Comparison of ENCODE assay signal across 13 cellular contexts in genomic region chr6:150687508-150687907, GRCh38.
DNase-seq lines count a peak whose midpoint lies in the region; ATAC-seq, FAIRE-seq and TF ChIP-seq lines count a peak whose summit lies in the region.
"Had no signal": no experiment of that assay in that cellular context is flagged by ENCODE, and none has a peak within 500 bp of the region (broad histone marks: within the 10 kb centered on the region; RNA-seq: fewer than 3 reads in every experiment).

No MANE protein-coding gene starts in this region.

- H3K4me1 ChIP-seq in DOHH2 (ENCODE audit: control insufficient read depth, low read length) (peaks cover 100% of the 10 kb centered on the region), liver (ENCODE audit: control insufficient read depth in 4 of 4, insufficient read depth in 4 of 4, low read length in 3 of 4) (peaks cover 0 to 4% (median 0%) of the 10 kb centered on the region in 4 donors), small intestine (ENCODE audit: control insufficient read depth in 2 of 2, insufficient read depth in 1 of 2, low read depth in 1 of 2, low read length in 1 of 2) (peaks cover 0 to 6% of the 10 kb centered on the region in 2 donors)

- TF ChIP-seq CTCF in DOHH2 (IDR thresholded peaks at IDR 0.05; ENCODE audit: low read depth, low read length, poor library complexity, severe bottlenecking) (no peak), endothelial cell (IDR thresholded peaks at IDR 0.05; ENCODE audit: unreplicated experiment) (no peak), liver (IDR thresholded peaks at IDR 0.05; ENCODE audit: low read depth, low read length, missing input control) (no peak)

- no peaks in the 10 kb centered on the region for H3K9me2 ChIP-seq in DOHH2 (replicated peaks; ENCODE audit: control insufficient read depth, low read length)

- H3F3A ChIP-seq in DOHH2 (ENCODE audit: control insufficient read depth, insufficient read depth) = peaks cover 38% of the 10 kb centered on the region

- H3K27ac Mint-ChIP-seq in endothelial cell (ENCODE audit: unreplicated experiment) (no peak overlapping the region), T-cell (no peak overlapping the region)
- H3K27ac Mint-ChIP-seq: activated naive CD8-positive, alpha-beta T cell treated with anti-CD3 and anti-CD28 coated beads, Interleukin-2, amount 10 ng/mL, durations not matched to agents 7 days and 5 days had no signal

- peak overlapping the region; percentile 90 for H3K4me2 ChIP-seq in DOHH2 (ENCODE audit: low read length)

- H3K27ac ChIP-seq in DOHH2 (ENCODE audit: low read depth, low read length) = peak overlapping the region; percentile 95
- H3K27ac ChIP-seq in liver (ENCODE audit: low read depth in 1 of 2, low read length in 2 of 2) = no peak overlapping the region
- peak overlapping the region in 1 of 2 donors; percentile 42 for H3K27ac ChIP-seq in small intestine (ENCODE audit: low read depth in 1 of 2, low read length in 1 of 2)

- H3K9ac ChIP-seq in liver (ENCODE audit: low read depth in 1 of 2, low read length in 2 of 2) = no peak overlapping the region

- POLR2A ChIA-PET in T-cell (lab: Charles Lee) = no interaction called here

- 60% methylated on average over 6 of the region's 6 CpGs for WGBS in liver
- WGBS in small intestine, 3 donors = 18 to 30% (median 25%) methylated on average over 6 of the region's 6 CpGs

- DNase-seq in endothelial cell (ENCODE audit: low spot score) (no peak), small intestine (peak; percentile 86), NCI-H2029 (lab: John Stamatoyannopoulos, UW) (no peak), H7 (no peak), T-cell (no peak)
- DNase-seq: activated naive CD8-positive, alpha-beta T cell treated with anti-CD3 and anti-CD28 coated beads, Interleukin-2, amount 10 ng/mL, durations not matched to agents 7 days and 5 days; NCI-H748 treated with DMSO at 0.1 percent for 48 hours; stimulated activated naive CD8-positive, alpha-beta T cell treated with anti-CD3 and anti-CD28 coated beads, Interleukin-15, Interleukin-2, amounts not matched to agents 100 U/mL and 50 U/mL, for 24 hours had no signal

- H3K4me1 Mint-ChIP-seq in endothelial cell (ENCODE audit: unreplicated experiment) (peaks cover 57% of the 10 kb centered on the region), T-cell (peaks cover 0 to 13% (median 0%) of the 10 kb centered on the region in 3 donors)

- CTCF ChIA-PET in T-cell (lab: Charles Lee) = interaction anchor here (0.5 to 0.7 kb wide), 2 partner anchors 11 to 800 kb away, joined by 3 read pairs; no protein-coding TSS in a partner anchor

- FAIRE-seq in small intestine (lab: Jason Lieb, UNC) = no peak

- no peak for TF ChIP-seq RAD21 in liver (IDR thresholded peaks at IDR 0.05)

- no peaks in the 10 kb centered on the region for H4K20me1 ChIP-seq in DOHH2 (ENCODE audit: control insufficient read depth, insufficient read depth, low read depth, low read length)

- H3K27me3 ChIP-seq in DOHH2 (ENCODE audit: control insufficient read depth, low read length) = no peaks in the 10 kb centered on the region
- no peaks in the 10 kb centered on the region for H3K27me3 ChIP-seq in liver (ENCODE audit: control insufficient read depth in 4 of 4, insufficient read depth in 4 of 4, low read length in 3 of 4)
- H3K27me3 ChIP-seq in small intestine (ENCODE audit: control insufficient read depth in 2 of 2, insufficient read depth in 2 of 2, low read length in 2 of 2) = no peaks in the 10 kb centered on the region
- H3K27me3 ChIP-seq in H7 (ENCODE audit: control insufficient read depth, insufficient read depth, low read length) = no peaks in the 10 kb centered on the region
- H3K27me3 ChIP-seq: Peyer's patch had no signal

- H3K27me3 Mint-ChIP-seq in endothelial cell (ENCODE audit: unreplicated experiment) = peaks cover 8% of the 10 kb centered on the region
- peaks cover 0 to 1% of the 10 kb centered on the region in 2 donors for H3K27me3 Mint-ChIP-seq in T-cell

- H3K79me2 ChIP-seq in DOHH2 (ENCODE audit: control insufficient read depth, low read length) = peaks cover 89% of the 10 kb centered on the region

- ATAC-seq in GM21737 (IDR thresholded peaks at IDR 0.05; ENCODE audit: unreplicated experiment) (no peak), T-cell (replicated peaks in 1 of 4) (no peak)
- ATAC-seq: activated CD4-positive, CD25-positive, alpha-beta regulatory T cell treated with anti-CD3 and anti-CD28 coated beads, Interleukin-2, amount 50 U/mL, for 24 hours; stimulated activated naive CD8-positive, alpha-beta T cell treated with anti-CD3 and anti-CD28 coated beads, Interleukin-15, Interleukin-2, amounts not matched to agents 100 U/mL and 50 U/mL, for 24 hours had no signal

- H3K36me3 ChIP-seq in DOHH2 (ENCODE audit: control insufficient read depth, low read length) = peaks cover 47% of the 10 kb centered on the region
- H3K36me3 ChIP-seq in liver (ENCODE audit: control insufficient read depth in 4 of 4, insufficient read depth in 3 of 4, low read depth in 1 of 4, low read length in 3 of 4) = no peaks in the 10 kb centered on the region
- H3K36me3 ChIP-seq in small intestine (ENCODE audit: control insufficient read depth in 2 of 2, insufficient read depth in 2 of 2, low read length in 2 of 2) = no peaks in the 10 kb centered on the region
- no peaks in the 10 kb centered on the region for H3K36me3 ChIP-seq in H7 (replicated peaks; ENCODE audit: control insufficient read depth, insufficient read depth, low read length)
- H3K36me3 ChIP-seq: Peyer's patch had no signal

- H3K4me3 ChIP-seq in DOHH2 (ENCODE audit: low read length) = peak overlapping the region; percentile 70
- no peak overlapping the region for H3K4me3 ChIP-seq in liver (ENCODE audit: low read depth in 1 of 3, low read length in 3 of 3)
- H3K4me3 ChIP-seq in small intestine (ENCODE audit: low read depth in 1 of 2, low read length in 2 of 2) = no peak overlapping the region
- H3K4me3 ChIP-seq in H7 (ENCODE audit: insufficient read depth, low read depth, low read length) = no peak overlapping the region
- H3K4me3 ChIP-seq: Peyer's patch had no signal

- H3K9me3 ChIP-seq in DOHH2 (ENCODE audit: control insufficient read depth, insufficient read depth, low read length) (no peaks in the 10 kb centered on the region), liver (ENCODE audit: control insufficient read depth in 4 of 4, low read length in 3 of 4) (no peaks in the 10 kb centered on the region), small intestine (ENCODE audit: control insufficient read depth, low read depth) (no peaks in the 10 kb centered on the region)
- H3K9me3 ChIP-seq: Peyer's patch had no signal

- H3K4me3 Mint-ChIP-seq in endothelial cell (ENCODE audit: unreplicated experiment) (peak overlapping the region; percentile 27), T-cell (no peak overlapping the region)
- H3K4me3 Mint-ChIP-seq: activated naive CD8-positive, alpha-beta T cell treated with anti-CD3 and anti-CD28 coated beads, Interleukin-2, amount 10 ng/mL, durations not matched to agents 7 days and 5 days had no signal

- H3K9me3 Mint-ChIP-seq in endothelial cell (ENCODE audit: unreplicated experiment) (no peaks in the 10 kb centered on the region), T-cell (no peaks in the 10 kb centered on the region)
- H3K9me3 Mint-ChIP-seq: activated naive CD8-positive, alpha-beta T cell treated with anti-CD3 and anti-CD28 coated beads, Interleukin-2, amount 10 ng/mL, durations not matched to agents 7 days and 5 days had no signal

- H3K36me3 Mint-ChIP-seq in endothelial cell (ENCODE audit: low read depth, unreplicated experiment) (peaks cover 24% of the 10 kb centered on the region), T-cell (no peaks in the 10 kb centered on the region)
- H3K36me3 Mint-ChIP-seq: activated naive CD8-positive, alpha-beta T cell treated with anti-CD3 and anti-CD28 coated beads, Interleukin-2, amount 10 ng/mL, durations not matched to agents 7 days and 5 days had no signal

TF ChIP-seq in liver, 16 proteins besides CTCF, POLR2A, EP300 and RAD21:
- TF ChIP-seq EGR1 (IDR thresholded peaks at IDR 0.05; ENCODE audit: low read depth in 2 of 2) = no peak
- no peak for TF ChIP-seq JUND (IDR thresholded peaks at IDR 0.05)
- TF ChIP-seq HNF4A (conservative IDR thresholded peaks at IDR 0.05) = peak; percentile 11 to 57
